Comparison of ENCODE assay signal across 27 cellular contexts in the genomic region with DNA sequence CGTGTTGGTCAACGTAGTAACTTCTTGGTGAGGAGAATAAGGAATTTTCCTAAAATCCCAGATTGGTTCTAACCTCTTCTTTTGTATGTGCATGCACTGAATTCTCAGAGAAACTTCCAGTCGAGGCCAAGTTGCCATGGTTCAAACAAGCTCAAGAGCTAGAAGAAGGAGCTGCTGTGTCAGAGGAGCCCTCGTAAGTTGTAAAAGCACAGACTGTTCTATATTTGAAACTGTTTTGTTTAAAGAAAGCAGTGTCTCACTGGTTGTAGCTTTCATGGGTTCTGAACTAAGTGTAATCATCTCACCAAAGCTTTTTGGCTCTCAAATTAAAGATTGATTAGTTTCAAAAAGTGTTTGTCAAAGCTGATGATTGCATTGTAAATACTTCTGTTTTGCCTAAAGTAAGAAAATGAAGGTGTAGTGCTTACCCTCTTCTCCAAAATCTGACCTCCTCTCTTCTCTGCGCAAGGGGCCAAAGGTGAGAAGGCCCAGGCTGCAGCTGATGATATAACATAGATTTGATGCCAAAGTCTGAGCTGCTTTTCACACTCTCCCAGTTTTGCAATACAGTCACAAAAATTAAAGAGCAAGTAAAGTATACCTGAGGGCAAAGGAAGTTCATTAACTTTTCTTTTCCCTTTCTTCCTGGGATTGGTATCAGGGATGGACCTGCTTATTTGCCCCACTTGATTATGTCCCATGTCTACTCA.
DNase-seq lines count a peak whose midpoint lies in the region; ATAC-seq, FAIRE-seq and TF ChIP-seq lines count a peak whose summit lies in the region.
"Had no signal": no experiment of that assay in that cellular context is flagged by ENCODE, and none has a peak within 500 bp of the region (broad histone marks: within the 10 kb centered on the region; RNA-seq: fewer than 3 reads in every experiment).

No MANE protein-coding gene starts in this region.

- H3K36me3 Mint-ChIP-seq in CD4-positive, alpha-beta T cell (ENCODE audit: low read depth), result no peaks in the 10 kb centered on the region
- H3K36me3 Mint-ChIP-seq: activated naive CD4-positive, alpha-beta T cell treated with anti-CD3 and anti-CD28 coated beads, Interleukin-2, amount 50 U/mL, for 24 hours; natural killer cell; WTC11 had no signal

- peaks cover 9% of the 10 kb centered on the region for H3K4me1 ChIP-seq in stomach smooth muscle (ENCODE audit: control insufficient read depth, insufficient read depth, low read length)
- H3K4me1 ChIP-seq: BLaER1, Caco-2 had no signal

- CTCF ChIA-PET in CD4-positive, alpha-beta T cell (lab: Charles Lee), result no interaction called here

- H3K9me3 ChIP-seq in stomach smooth muscle (ENCODE audit: control insufficient read depth in 2 of 2, low read length in 2 of 2), result no peaks in the 10 kb centered on the region
- no peaks in the 10 kb centered on the region for H3K9me3 ChIP-seq in CD4-positive, alpha-beta T cell (ENCODE audit: control insufficient read depth, low read length)
- H3K9me3 ChIP-seq: BLaER1, Caco-2, ovary had no signal

- TF ChIP-seq CTCF in D721Med (IDR thresholded peaks at IDR 0.05; ENCODE audit: insufficient read depth, missing control alignments), result no peak
- TF ChIP-seq CTCF in CD4-positive, alpha-beta T cell (IDR thresholded peaks at IDR 0.05), result no peak

- no peaks in the 10 kb centered on the region for H3K36me3 ChIP-seq in stomach smooth muscle (ENCODE audit: control insufficient read depth in 2 of 2, insufficient read depth in 2 of 2, low read length in 2 of 2)
- H3K36me3 ChIP-seq: BLaER1, cardiac muscle cell, ovary had no signal

- no peaks in the 10 kb centered on the region for H3K27me3 ChIP-seq in stomach smooth muscle (ENCODE audit: control insufficient read depth in 1 of 2, insufficient read depth in 2 of 2, low read length in 2 of 2)
- no peaks in the 10 kb centered on the region for H3K27me3 ChIP-seq in CD4-positive, alpha-beta T cell (ENCODE audit: control insufficient read depth, insufficient read depth, low read length)
- H3K27me3 ChIP-seq: BLaER1, cardiac muscle cell, ovary had no signal

- in situ Hi-C loops in G401 (cut with HindIII; ENCODE audit: low sequenced_read_pairs), result no loop called here

- no peak overlapping the region for H3K27ac Mint-ChIP-seq in CD4-positive, alpha-beta T cell
- H3K27ac Mint-ChIP-seq: activated naive CD4-positive, alpha-beta T cell treated with anti-CD3 and anti-CD28 coated beads, Interleukin-2, amount 50 U/mL, for 24 hours; activated T-helper 1 cell treated with anti-CD3 and anti-CD28 coated beads, Interleukin-12 subunit alpha, Interleukin-12 subunit beta, Interleukin-2, Interleukin-4 antibody, amounts not matched to agents 30 ng/mL and 10 ng/mL and 1 ng/mL, durations not matched to agents 14 hours and 24 hours and 36 hours; natural killer cell; T-helper 2 cell treated with Interferon-gamma antibody and Interleukin-4, amounts not matched to agents 5 μg/mL and 100 μg/mL, for 36 hours; WTC11 had no signal

- peak overlapping the region in 1 of 2 donors; percentile 56 for H3K9ac ChIP-seq in stomach smooth muscle (ENCODE audit: low read length in 2 of 2)
- H3K9ac ChIP-seq: BLaER1 had no signal

- no peak for FAIRE-seq in D721Med (lab: Jason Lieb, UNC)
- FAIRE-seq: GM12891 had no signal

- DNase-seq in G401 (ENCODE audit: low spot score), result peak; percentile 14
- peak in 4 of 61 donors; percentile 1 to 58 (median 4) for DNase-seq in caudate nucleus (lab: John Stamatoyannopoulos, UW)
- DNase-seq in medulla oblongata (ENCODE audit: extremely low spot score), result peak; percentile 61
- no peak for DNase-seq in D721Med (ENCODE audit: insufficient read length, low spot score)
- no peak for DNase-seq in COR-L47 (lab: John Stamatoyannopoulos, UW)
- no peak for DNase-seq in CD4-positive, alpha-beta T cell
- DNase-seq: ACHN; activated CD4-positive, alpha-beta T cell treated with anti-CD3 and anti-CD28 coated beads, Interleukin-2, amount 50 U/mL, for 4 hours; Caco-2; DND-41; H7; kidney glomerular epithelial cell; natural killer cell; NCI-H1092; NCI-H1930; OCI-M1; ovary; stimulated activated CD8-positive, alpha-beta memory T cell treated with anti-CD3 and anti-CD28 coated beads, Interleukin-4, amount 100 ng/mL, for 48 hours had no signal

- H3K27ac ChIP-seq in caudate nucleus (ENCODE audit: low read depth, low read length) (peak overlapping the region; percentile 42), stomach smooth muscle (ENCODE audit: low read length) (peak overlapping the region; percentile 69)
- no peak overlapping the region for H3K27ac ChIP-seq in CD4-positive, alpha-beta T cell (ENCODE audit: low read depth, low read length)
- H3K27ac ChIP-seq: BLaER1, cardiac muscle cell, ovary had no signal

- intact Hi-C loops in CD4-positive, alpha-beta T cell (cut with DNase I, micrococcal nuclease), result no loop called here

- no peak overlapping the region for H3K4me3 Mint-ChIP-seq in CD4-positive, alpha-beta T cell
- H3K4me3 Mint-ChIP-seq: activated naive CD4-positive, alpha-beta T cell treated with anti-CD3 and anti-CD28 coated beads, Interleukin-2, amount 50 U/mL, for 24 hours; activated T-helper 1 cell treated with anti-CD3 and anti-CD28 coated beads, Interleukin-12 subunit alpha, Interleukin-12 subunit beta, Interleukin-2, Interleukin-4 antibody, amounts not matched to agents 30 ng/mL and 10 ng/mL and 1 ng/mL, durations not matched to agents 14 hours and 24 hours and 36 hours; natural killer cell; T-helper 2 cell treated with Interferon-gamma antibody and Interleukin-4, amounts not matched to agents 5 μg/mL and 100 μg/mL, for 36 hours; WTC11 had no signal

- H3K27me3 Mint-ChIP-seq in CD4-positive, alpha-beta T cell, result no peaks in the 10 kb centered on the region

- no peaks in the 10 kb centered on the region for H3K9me3 Mint-ChIP-seq in CD4-positive, alpha-beta T cell
- H3K9me3 Mint-ChIP-seq: activated naive CD4-positive, alpha-beta T cell treated with anti-CD3 and anti-CD28 coated beads, Interleukin-2, amount 50 U/mL, for 24 hours; activated T-helper 1 cell treated with anti-CD3 and anti-CD28 coated beads, Interleukin-12 subunit alpha, Interleukin-12 subunit beta, Interleukin-2, Interleukin-4 antibody, amounts not matched to agents 30 ng/mL and 10 ng/mL and 1 ng/mL, durations not matched to agents 14 hours and 24 hours and 36 hours; natural killer cell; T-helper 2 cell treated with Interferon-gamma antibody and Interleukin-4, amounts not matched to agents 5 μg/mL and 100 μg/mL, for 36 hours; WTC11 had no signal

- H3K4me1 Mint-ChIP-seq in CD4-positive, alpha-beta T cell (ENCODE audit: low read depth), result no peaks in the 10 kb centered on the region
- H3K4me1 Mint-ChIP-seq: activated naive CD4-positive, alpha-beta T cell treated with anti-CD3 and anti-CD28 coated beads, Interleukin-2, amount 50 U/mL, for 24 hours; natural killer cell; WTC11 had no signal

- ATAC-seq in CD4-positive, alpha-beta T cell (ENCODE audit: poor library complexity), result no peak
- ATAC-seq in GM21723 (IDR thresholded peaks at IDR 0.05; ENCODE audit: unreplicated experiment), result no peak
- ATAC-seq: natural killer cell, WTC11 had no signal

- peak overlapping the region in 1 of 2 donors; percentile 16 for H3K4me3 ChIP-seq in stomach smooth muscle (ENCODE audit: low read length in 2 of 2)
- H3K4me3 ChIP-seq: BLaER1, cardiac muscle cell, ovary had no signal

- POLR2A ChIA-PET in CD4-positive, alpha-beta T cell (lab: Charles Lee), result no interaction called here

Comparison
In these comparisons a context has a peak if more than half of its experiments do, and no peak if none do; other contexts are left out.
1. DNase-seq: peak in G401 (single experiment) and medulla oblongata (single experiment); none in D721Med (single experiment), COR-L47 (single experiment) and CD4-positive, alpha-beta T cell (0 of 10).